ENCODE assay signal across 29 cellular contexts in genomic region chr1:198416276-198416675, GRCh38.
DNase-seq lines count a peak whose midpoint lies in the region; ATAC-seq, FAIRE-seq and TF ChIP-seq lines count a peak whose summit lies in the region.
"Had no signal": no experiment of that assay in that cellular context is flagged by ENCODE, and none has a peak within 500 bp of the region (broad histone marks: within the 10 kb centered on the region; RNA-seq: fewer than 3 reads in every experiment).

No MANE protein-coding gene starts in this region.

- H3K9me3 ChIP-seq in heart left ventricle (no peaks in the 10 kb centered on the region), upper lobe of right lung (no peaks in the 10 kb centered on the region), small intestine (ENCODE audit: control insufficient read depth, low read depth) (no peaks in the 10 kb centered on the region), suprapubic skin (no peaks in the 10 kb centered on the region)

- ATAC-seq in Right ventricle myocardium inferior (no peak), heart left ventricle (no peak), upper lobe of right lung (peak; percentile 72)
- ATAC-seq in activated naive CD4-positive, alpha-beta T cell treated with anti-CD3 and anti-CD28 coated beads, Interleukin-2, amount 50 U/mL, for 72 hours: no peak
- ATAC-seq: natural killer cell treated with Interleukin-12 subunit alpha and Interleukin-12 subunit beta and Interleukin-15 and Interleukin-18, amount 100 ng/mL, for 72 hours; sciatic nerve had no signal

- no peak overlapping the region for H3K27ac ChIP-seq in heart left ventricle
- H3K27ac ChIP-seq in upper lobe of right lung: no peak overlapping the region
- no peak overlapping the region for H3K27ac ChIP-seq in small intestine (ENCODE audit: low read depth in 1 of 2, low read length in 1 of 2)
- H3K27ac ChIP-seq in suprapubic skin: no peak overlapping the region
- H3K27ac ChIP-seq: adrenal gland, C4-2B, SK-N-MC had no signal

- H3K4me3 ChIP-seq in heart left ventricle (no peak overlapping the region), astrocyte of the cerebellum (ENCODE audit: low read depth, low read length) (no peak overlapping the region), fibroblast of pulmonary artery (replicated peaks; ENCODE audit: low read depth, low read length) (no peak overlapping the region), upper lobe of right lung (no peak overlapping the region), small intestine (ENCODE audit: low read depth in 1 of 2, low read length in 2 of 2) (no peak overlapping the region), suprapubic skin (no peak overlapping the region)
- H3K4me3 ChIP-seq: adrenal gland, SK-N-MC had no signal

- no peak for TF ChIP-seq POLR2A in heart left ventricle (IDR thresholded peaks at IDR 0.05)
- no peak for TF ChIP-seq POLR2A in suprapubic skin (IDR thresholded peaks at IDR 0.05)

- DNase-seq in Right ventricle myocardium inferior (ENCODE audit: missing footprints) (peak; percentile 59), heart left ventricle (no peak), astrocyte of the cerebellum (ENCODE audit: low read depth) (peak; percentile 9), fibroblast of pulmonary artery (ENCODE audit: low read depth) (peak; percentile 59), upper lobe of right lung (no peak), small intestine (no peak), suprapubic skin (ENCODE audit: low spot score in 2 of 2) (no peak)
- no peak for DNase-seq in activated naive CD4-positive, alpha-beta T cell treated with anti-CD3 and anti-CD28 coated beads, Interleukin-2, amount 50 U/mL, for 72 hours (ENCODE audit: low spot score in 2 of 2)
- DNase-seq: 8988T; activated B cell treated with CpG ODN at 0.5 μM for 24 hours; activated CD4-positive, alpha-beta memory T cell treated with anti-CD3 and anti-CD28 coated beads, Interleukin-2, amount 10 ng/mL, durations not matched to agents 7 days and 5 days; activated gamma-delta T cell treated with Interleukin-2 at 50 U/mL for 16 hours; Calu3; central memory CD4-positive, alpha-beta T cell; erythroblast; GOT3; left cardiac atrium; NCI-H1417 treated with DMSO at 0.1 percent for 48 hours; NCI-H510A treated with DMSO at 0.1 percent for 48 hours; posterior cingulate gyrus; RPMI8226; stimulated activated CD8-positive, alpha-beta memory T cell treated with anti-CD3 and anti-CD28 coated beads, Interleukin-4, amount 100 ng/mL, for 48 hours had no signal

- H3K9me3 Mint-ChIP-seq in activated naive CD4-positive, alpha-beta T cell treated with anti-CD3 and anti-CD28 coated beads, Interleukin-2, amount 50 U/mL, for 72 hours: peaks cover 0 to 4% of the 10 kb centered on the region in 2 donors
- H3K9me3 Mint-ChIP-seq: activated B cell treated with CpG ODN at 0.5 μM for 24 hours; activated CD4-positive, alpha-beta memory T cell treated with anti-CD3 and anti-CD28 coated beads, Interleukin-2, amount 10 ng/mL, durations not matched to agents 7 days and 5 days; T-helper 2 cell treated with Interferon-gamma antibody and Interleukin-4, amounts not matched to agents 5 μg/mL and 100 μg/mL, for 36 hours; type B pancreatic cell had no signal

- no peaks in the 10 kb centered on the region for H3K36me3 Mint-ChIP-seq in activated naive CD4-positive, alpha-beta T cell treated with anti-CD3 and anti-CD28 coated beads, Interleukin-2, amount 50 U/mL, for 72 hours
- H3K36me3 Mint-ChIP-seq: natural killer cell treated with Interleukin-12 subunit alpha and Interleukin-12 subunit beta and Interleukin-15 and Interleukin-18, amount 100 ng/mL, for 72 hours; type B pancreatic cell had no signal

- TF ChIP-seq CTCF in heart left ventricle (IDR thresholded peaks at IDR 0.05) (no peak), astrocyte of the cerebellum (IDR thresholded peaks at IDR 0.05; ENCODE audit: low read depth, low read length, missing control alignments) (no peak), fibroblast of pulmonary artery (IDR thresholded peaks at IDR 0.05; ENCODE audit: low read length, missing control alignments) (no peak), upper lobe of right lung (IDR thresholded peaks at IDR 0.05) (no peak), suprapubic skin (IDR thresholded peaks at IDR 0.05) (no peak)

- in situ Hi-C loops in astrocyte of the cerebellum (cut with HindIII; ENCODE audit: low sequenced_read_pairs): no loop called here

- intact Hi-C loops in Right ventricle myocardium inferior (cut with DNase I): no loop called here
- intact Hi-C loops in heart left ventricle (cut with DNase I): no loop called here
- intact Hi-C loops in upper lobe of right lung (cut with DNase I): no loop called here

- H3K4me1 ChIP-seq in heart left ventricle (peaks cover 0 to 5% (median 0%) of the 10 kb centered on the region in 12 donors), upper lobe of right lung (no peaks in the 10 kb centered on the region), small intestine (ENCODE audit: control insufficient read depth in 2 of 2, insufficient read depth in 1 of 2, low read depth in 1 of 2, low read length in 1 of 2) (no peaks in the 10 kb centered on the region), suprapubic skin (no peaks in the 10 kb centered on the region)
- H3K4me1 ChIP-seq: adrenal gland had no signal

- no peak overlapping the region for H3K27ac Mint-ChIP-seq in activated naive CD4-positive, alpha-beta T cell treated with anti-CD3 and anti-CD28 coated beads, Interleukin-2, amount 50 U/mL, for 72 hours
- H3K27ac Mint-ChIP-seq: activated B cell treated with CpG ODN at 0.5 μM for 24 hours; activated CD4-positive, alpha-beta memory T cell treated with anti-CD3 and anti-CD28 coated beads, Interleukin-2, amount 10 ng/mL, durations not matched to agents 7 days and 5 days; natural killer cell treated with Interleukin-12 subunit alpha and Interleukin-12 subunit beta and Interleukin-15 and Interleukin-18, amount 100 ng/mL, for 72 hours; T-helper 2 cell treated with Interferon-gamma antibody and Interleukin-4, amounts not matched to agents 5 μg/mL and 100 μg/mL, for 36 hours; type B pancreatic cell had no signal

- TF ChIP-seq EP300 in suprapubic skin (IDR thresholded peaks at IDR 0.05): no peak

- 42 to 58% (median 48%) methylated on average over 3 of the region's 3 CpGs for WGBS in heart left ventricle, 4 donors
- WGBS in small intestine, 3 donors: 53 to 58% (median 55%) methylated on average over 3 of the region's 3 CpGs
- 43% methylated on average over 3 of the region's 3 CpGs for WGBS in suprapubic skin

- H3K36me3 ChIP-seq in heart left ventricle (no peaks in the 10 kb centered on the region), upper lobe of right lung (no peaks in the 10 kb centered on the region), small intestine (ENCODE audit: control insufficient read depth in 2 of 2, insufficient read depth in 2 of 2, low read length in 2 of 2) (no peaks in the 10 kb centered on the region), suprapubic skin (no peaks in the 10 kb centered on the region)
- H3K36me3 ChIP-seq: adrenal gland had no signal

- FAIRE-seq in small intestine (lab: Jason Lieb, UNC): no peak

- H3K27me3 ChIP-seq in heart left ventricle (peaks cover 0 to 3% (median 0%) of the 10 kb centered on the region in 9 donors), upper lobe of right lung (no peaks in the 10 kb centered on the region), small intestine (ENCODE audit: control insufficient read depth in 2 of 2, insufficient read depth in 2 of 2, low read length in 2 of 2) (no peaks in the 10 kb centered on the region), suprapubic skin (no peaks in the 10 kb centered on the region)
- H3K27me3 ChIP-seq: adrenal gland had no signal

Comparison
In these comparisons a context has a peak if more than half of its experiments do, and no peak if none do; other contexts are left out.
1. DNase-seq: peak in Right ventricle myocardium inferior (single experiment), astrocyte of the cerebellum (single experiment) and fibroblast of pulmonary artery (single experiment); none in heart left ventricle (0 of 5), upper lobe of right lung (single experiment), small intestine (single experiment), suprapubic skin (0 of 2) and activated naive CD4-positive, alpha-beta T cell treated with anti-CD3 and anti-CD28 coated beads, Interleukin-2, amount 50 U/mL, for 72 hours (0 of 2).